Comparison of ENCODE assay signal across 16 cellular contexts in genomic region chr22:37929390-37929789, GRCh38. TPM values are rescaled to one million over a fixed set of nuclear protein-coding genes. Genes with fewer than 3 reads are reported as not detected.
DNase-seq lines count a peak whose midpoint lies in the region; ATAC-seq and TF ChIP-seq lines count a peak whose summit lies in the region.
"Had no signal": no experiment of that assay in that cellular context is flagged by ENCODE, and none has a peak within 500 bp of the region (broad histone marks: within the 10 kb centered on the region; RNA-seq: fewer than 3 reads in every experiment).

No MANE protein-coding gene starts in this region.

- no peak overlapping the region for H2BK15ac ChIP-seq in neuronal stem cell (ENCODE audit: low read length)

- H3K27ac ChIP-seq in BLaER1 (peak overlapping the region; percentile 84), body of pancreas (peak overlapping the region; percentile 39 to 87 (median 67)), neuronal stem cell (replicated peaks; ENCODE audit: low read length) (no peak overlapping the region), substantia nigra (ENCODE audit: low read depth, low read length, poor library complexity, severe bottlenecking) (peak overlapping the region; percentile 85), smooth muscle cell (ENCODE audit: low read depth) (no peak overlapping the region)
- H3K27ac ChIP-seq: A549 had no signal

- H4K20me1 ChIP-seq in BLaER1 (peaks cover 68% of the 10 kb centered on the region), smooth muscle cell (ENCODE audit: low read depth) (peaks cover 33% of the 10 kb centered on the region)

- TF ChIP-seq CTCF in body of pancreas (IDR thresholded peaks at IDR 0.05) = no peak
- no peak for TF ChIP-seq CTCF in smooth muscle cell (IDR thresholded peaks at IDR 0.05; ENCODE audit: borderline replicate concordance, insufficient read depth, poor library complexity, severe bottlenecking)

- H3K4me2 ChIP-seq in BLaER1 (peak overlapping the region; percentile 99), neuronal stem cell (ENCODE audit: insufficient read depth, low read length, poor library complexity, severe bottlenecking) (no peak overlapping the region), smooth muscle cell (no peak overlapping the region)
- H3K4me2 ChIP-seq: A549 had no signal

- H3K9ac ChIP-seq in BLaER1 (peak overlapping the region; percentile 68), neuronal stem cell (ENCODE audit: low read depth, low read length, poor library complexity) (no peak overlapping the region), smooth muscle cell (ENCODE audit: low read depth) (no peak overlapping the region)

- H3K4me1 ChIP-seq in BLaER1 (peaks cover 100% of the 10 kb centered on the region), body of pancreas (peaks cover 86% of the 10 kb centered on the region), neuronal stem cell (ENCODE audit: control insufficient read depth in 2 of 2, insufficient read depth in 1 of 2, low read depth in 1 of 2, low read length in 2 of 2) (peaks cover 3 to 8% of the 10 kb centered on the region in 2 donors), smooth muscle cell (ENCODE audit: low read depth) (no peaks in the 10 kb centered on the region)

- H3K79me2 ChIP-seq in smooth muscle cell (ENCODE audit: low read depth) = no peaks in the 10 kb centered on the region

- H3K36me3 ChIP-seq in BLaER1 = peaks cover 39% of the 10 kb centered on the region
- H3K36me3 ChIP-seq in body of pancreas (replicated peaks in 1 of 2; ENCODE audit: insufficient read depth in 1 of 2, low read depth in 2 of 2) = peaks cover 0 to 16% of the 10 kb centered on the region in 2 donors
- peaks cover 32 to 78% of the 10 kb centered on the region in 2 donors for H3K36me3 ChIP-seq in neuronal stem cell (replicated peaks in 1 of 2; ENCODE audit: control insufficient read depth in 2 of 2, insufficient read depth in 2 of 2, low read length in 2 of 2)
- H3K36me3 ChIP-seq in smooth muscle cell (ENCODE audit: low read depth) = peaks cover 4% of the 10 kb centered on the region
- peaks cover 42% of the 10 kb centered on the region for H3K36me3 ChIP-seq in MG63

- TF ChIP-seq POLR2A in body of pancreas (IDR thresholded peaks at IDR 0.05) = no peak

- peak overlapping the region; percentile 65 for H3K23ac ChIP-seq in neuronal stem cell (ENCODE audit: low read depth, low read length, poor library complexity)

- no peak overlapping the region for H2BK12ac ChIP-seq in neuronal stem cell (ENCODE audit: low read length)

- H3K18ac ChIP-seq in neuronal stem cell (ENCODE audit: low read length) = peak overlapping the region; percentile 38

- intact Hi-C loops in body of pancreas (cut with DNase I) = no loop called here

- no peak overlapping the region for H3K4ac ChIP-seq in neuronal stem cell (ENCODE audit: low read length)

- H2BK120ac ChIP-seq in neuronal stem cell (ENCODE audit: low read depth, low read length) = no peak overlapping the region

- H3K4me3 ChIP-seq in BLaER1 (0 out of 2 replicates have a peak overlapping the region, but pooled peaks have one; percentile 11), body of pancreas (no peak overlapping the region), neuronal stem cell (ENCODE audit: low read length in 2 of 2) (no peak overlapping the region), smooth muscle cell (no peak overlapping the region), MG63 (no peak overlapping the region)
- H3K4me3 ChIP-seq: A549, HAP-1 had no signal

- H3K79me1 ChIP-seq in neuronal stem cell (ENCODE audit: low read depth, low read length) = peaks cover 3% of the 10 kb centered on the region

- peaks cover 5% of the 10 kb centered on the region for H3F3A ChIP-seq in smooth muscle cell (ENCODE audit: low read depth)

- ATAC-seq in body of pancreas = peak; percentile 21
- no peak for ATAC-seq in HG03432 (IDR thresholded peaks at IDR 0.05; ENCODE audit: unreplicated experiment)
- ATAC-seq: A549, Panc1 had no signal

- H3K9me3 ChIP-seq in BLaER1 (no peaks in the 10 kb centered on the region), body of pancreas (no peaks in the 10 kb centered on the region), neuronal stem cell (replicated peaks in 1 of 2; ENCODE audit: control insufficient read depth in 2 of 2, insufficient read depth in 1 of 2, low read depth in 1 of 2, low read length in 2 of 2) (no peaks in the 10 kb centered on the region), smooth muscle cell (replicated peaks; ENCODE audit: low read depth) (no peaks in the 10 kb centered on the region), MG63 (no peaks in the 10 kb centered on the region)
- H3K9me3 ChIP-seq: A549, HAP-1 had no signal

- 41% methylated on average over 5 of the region's 5 CpGs; no CpG with 5 or more reads in 1 of the 2 donors for WGBS in body of pancreas, 2 donors
- no CpG with 5 or more reads among the region's 5 CpGs for WGBS in neuronal stem cell (ENCODE audit: extremely low coverage in 2 of 2, insufficient read length in 2 of 2, insufficient replicate concordance in 1 of 2), 2 donors
- WGBS in smooth muscle cell (ENCODE audit: low lambda C conversion rate) = 98% methylated on average over 5 of the region's 5 CpGs

- H2BK5ac ChIP-seq in neuronal stem cell (ENCODE audit: low read length) = no peak overlapping the region

- no peak overlapping the region for H4K8ac ChIP-seq in neuronal stem cell (ENCODE audit: low read depth, low read length)

- H4K91ac ChIP-seq in neuronal stem cell (ENCODE audit: low read depth, low read length, poor library complexity) = no peak overlapping the region

- H2AK5ac ChIP-seq in neuronal stem cell (ENCODE audit: low read depth, low read length) = no peak overlapping the region

- no peaks in the 10 kb centered on the region for H3K27me3 ChIP-seq in BLaER1
- no peaks in the 10 kb centered on the region for H3K27me3 ChIP-seq in body of pancreas
- no peaks in the 10 kb centered on the region for H3K27me3 ChIP-seq in neuronal stem cell (ENCODE audit: control insufficient read depth in 3 of 3, insufficient read depth in 3 of 3, low read depth in 1 of 3, low read length in 3 of 3)
- no peaks in the 10 kb centered on the region for H3K27me3 ChIP-seq in smooth muscle cell (ENCODE audit: low read depth)
- no peaks in the 10 kb centered on the region for H3K27me3 ChIP-seq in MG63

- no peak overlapping the region for H3K14ac ChIP-seq in neuronal stem cell (ENCODE audit: low read length)

- peak; percentile 74 to 86 (median 80) for DNase-seq in body of pancreas
- no peak for DNase-seq in neuronal stem cell (ENCODE audit: low spot score)
- DNase-seq in substantia nigra (lab: John Stamatoyannopoulos, UW) = no peak
- no peak for DNase-seq in smooth muscle cell (lab: John Stamatoyannopoulos, UW; ENCODE audit: unreplicated experiment)
- DNase-seq in MG63 = no peak
- DNase-seq: CD4-positive, CD25-positive, alpha-beta regulatory T cell; NCI-H1436 treated with DMSO at 0.1 percent for 48 hours; NCI-H2081 treated with DMSO at 0.1 percent for 48 hours; NCI-H526; Right ventricle myocardium superior had no signal

- H2AFZ ChIP-seq in neuronal stem cell (ENCODE audit: low read length) = no peak overlapping the region
- no peak overlapping the region for H2AFZ ChIP-seq in smooth muscle cell (ENCODE audit: low read depth)

RNA-seq across cellular contexts. Expression of gene MICALL1, which starts 23.3 kb away (rescaled TPM):
- total RNA-seq in body of pancreas (10 to 100 TPM; 19.2 to 34.9 TPM), smooth muscle cell (15.2 and 24.9 TPM in 2 replicates)
- polyA plus RNA-seq in neuronal stem cell (2013, experiment 1 of 2) = 12.2 TPM
- 12.4 TPM for polyA plus RNA-seq in neuronal stem cell (2013, experiment 2 of 2)
- polyA plus RNA-seq in smooth muscle cell = 8.7 and 17.1 TPM in 2 replicates
- total RNA-seq in MG63 (2014; rRNA removed; shearing (Covaris generic); ENCODE audit: low replicate concordance) = 13.8 and 25.3 TPM in 2 replicates

RNA-seq across cellular contexts. Expression of gene C22orf23, which starts 24.0 kb away (rescaled TPM):
- not detected for total RNA-seq in body of pancreas
- 1.3 TPM for polyA plus RNA-seq in neuronal stem cell (2013, experiment 1 of 2)
- polyA plus RNA-seq in neuronal stem cell (2013, experiment 2 of 2) = 1.1 TPM
- total RNA-seq in smooth muscle cell = 0.18 and 0.81 TPM in 2 replicates
- 1.0 and 2.4 TPM in 2 replicates for polyA plus RNA-seq in smooth muscle cell
- 0.36 and 2.3 TPM in 2 replicates for total RNA-seq in MG63 (2014; rRNA removed; shearing (Covaris generic); ENCODE audit: low replicate concordance)
- total RNA-seq: CD4-positive, CD25-positive, alpha-beta regulatory T cell had no signal
- polyA plus RNA-seq: CD4-positive, CD25-positive, alpha-beta regulatory T cell had no signal

RNA-seq across cellular contexts. Expression of gene POLR2F, which starts 24.1 kb away (rescaled TPM):
- total RNA-seq in body of pancreas (100 to 1,000 TPM in 1 of 2 donors, 10 to 100 TPM in 1; 43.8 to 119 TPM), smooth muscle cell (29.0 and 52.2 TPM in 2 replicates)
- 108 TPM for polyA plus RNA-seq in neuronal stem cell (2013, experiment 1 of 2)
- 103 TPM for polyA plus RNA-seq in neuronal stem cell (2013, experiment 2 of 2)
- 138 and 141 TPM in 2 replicates for polyA plus RNA-seq in smooth muscle cell
- total RNA-seq in MG63 (2014; rRNA removed; shearing (Covaris generic); ENCODE audit: low replicate concordance) = 64.9 and 167 TPM in 2 replicates

RNA-seq across cellular contexts. Expression of gene SOX10, which starts 55.0 kb away (rescaled TPM):
- under 1 TPM in 1 of 2 donors, not detected in 1; 0.66 TPM for total RNA-seq in body of pancreas
- 1.5 TPM for polyA plus RNA-seq in neuronal stem cell (2013, experiment 1 of 2)
- 1.4 TPM for polyA plus RNA-seq in neuronal stem cell (2013, experiment 2 of 2)
- not detected in 2 replicates for total RNA-seq in smooth muscle cell
- not detected in 2 replicates for polyA plus RNA-seq in smooth muscle cell
- not detected in 2 replicates for total RNA-seq in MG63 (2014; rRNA removed; shearing (Covaris generic); ENCODE audit: low replicate concordance)
- total RNA-seq: CD4-positive, CD25-positive, alpha-beta regulatory T cell; HT1080 had no signal
- polyA plus RNA-seq: A549; CD4-positive, CD25-positive, alpha-beta regulatory T cell had no signal

Comparison
In these comparisons a context has a peak if more than half of its experiments do, and no peak if none do; other contexts are left out.
1. H3K27ac ChIP-seq: peak in BLaER1 (single experiment), body of pancreas (4 of 4) and substantia nigra (single experiment); none in neuronal stem cell (single experiment) and smooth muscle cell (single experiment).
2. DNase-seq: peak in body of pancreas (4 of 4); none in neuronal stem cell (single experiment), substantia nigra (0 of 49), smooth muscle cell (single experiment) and MG63 (single experiment).